ENCODE assay signal across 8 cellular contexts in the genomic region with DNA sequence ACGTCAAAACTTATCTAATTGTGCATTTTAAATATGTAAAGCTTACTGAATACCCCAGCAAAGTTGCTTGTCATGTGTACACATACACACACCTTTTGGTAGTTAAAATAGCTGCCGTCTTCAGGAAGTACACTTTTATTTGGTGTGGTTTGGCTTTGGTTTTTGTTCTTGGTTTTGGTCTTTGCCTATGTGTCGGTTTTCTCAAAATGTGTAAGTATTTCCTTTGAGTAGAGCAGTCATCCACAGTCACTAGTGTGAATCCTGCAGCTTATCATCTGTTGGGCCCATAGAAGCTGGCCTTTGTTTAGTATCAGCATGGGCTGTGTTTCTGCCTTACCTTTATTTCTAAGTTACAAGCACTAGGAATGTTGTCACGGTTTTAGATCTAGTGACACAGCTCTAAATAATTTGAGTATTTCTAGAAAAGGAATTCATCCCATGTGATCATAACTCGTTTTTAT. TPM values are rescaled to one million over a fixed set of nuclear protein-coding genes. Genes with fewer than 3 reads are reported as not detected.
DNase-seq lines count a peak whose midpoint lies in the region; ATAC-seq and TF ChIP-seq lines count a peak whose summit lies in the region.

No MANE protein-coding gene starts in this region.

- no peaks in the 10 kb centered on the region for H3K27me3 Mint-ChIP-seq in CD8-positive, alpha-beta T cell (ENCODE audit: low read depth)

- no peaks in the 10 kb centered on the region for H3K27me3 ChIP-seq in CD8-positive, alpha-beta T cell (ENCODE audit: insufficient read depth, low read length)
- H3K27me3 ChIP-seq in adrenal gland: no peaks in the 10 kb centered on the region

- H3K36me3 ChIP-seq in CD8-positive, alpha-beta T cell (ENCODE audit: insufficient read depth, low read length): no peaks in the 10 kb centered on the region
- peaks cover 0 to 3% of the 10 kb centered on the region in 2 donors for H3K36me3 ChIP-seq in adrenal gland (replicated peaks in 1 of 2)
- no peaks in the 10 kb centered on the region for H3K36me3 ChIP-seq in urinary bladder (ENCODE audit: insufficient read depth)

- 46 to 57% (median 50%) methylated on average over 5 of the region's 5 CpGs for WGBS in adrenal gland, 4 donors
- WGBS in urinary bladder: 13% methylated on average over 5 of the region's 5 CpGs

- no peak for DNase-seq in CD8-positive, alpha-beta T cell
- no peak for DNase-seq in adrenal gland
- DNase-seq in left kidney (ENCODE audit: low read depth, low spot score): peak; percentile 29
- DNase-seq in NCI-H2196 (lab: John Stamatoyannopoulos, UW; ENCODE audit: unreplicated experiment): no peak
- no peak for DNase-seq in hypothalamus (lab: John Stamatoyannopoulos, UW)

- peak overlapping the region; percentile 85 for H3K4me3 Mint-ChIP-seq in CD8-positive, alpha-beta T cell

- intact Hi-C loops in CD8-positive, alpha-beta T cell (cut with DNase I, micrococcal nuclease): loop anchor here in 1 of 2 experiments (2.0 kb wide), 1 partner anchor 117 kb away; no protein-coding TSS in a partner anchor
- intact Hi-C loops in adrenal gland (cut with DNase I): loop anchor here in 1 of 2 donors (10.0 kb wide), 1 partner anchor 427 kb away; no protein-coding TSS in a partner anchor

- no peaks in the 10 kb centered on the region for H3K9me3 ChIP-seq in CD8-positive, alpha-beta T cell (ENCODE audit: low read length)
- no peaks in the 10 kb centered on the region for H3K9me3 ChIP-seq in adrenal gland (replicated peaks in 1 of 3)

- H3K4me3 ChIP-seq in CD8-positive, alpha-beta T cell (ENCODE audit: low read depth, low read length): no peak overlapping the region
- peak overlapping the region in 1 of 4 donors; percentile 63 for H3K4me3 ChIP-seq in adrenal gland
- H3K4me3 ChIP-seq in urinary bladder (ENCODE audit: low read depth, low read length): peak overlapping the region; percentile 36

- no peaks in the 10 kb centered on the region for H3K9me3 Mint-ChIP-seq in CD8-positive, alpha-beta T cell

- TF ChIP-seq POLR2A in adrenal gland (IDR thresholded peaks at IDR 0.05): no peak

- H3K4me1 Mint-ChIP-seq in CD8-positive, alpha-beta T cell (ENCODE audit: low read depth): peaks cover 32% of the 10 kb centered on the region

- peaks cover 6% of the 10 kb centered on the region for H3K36me3 Mint-ChIP-seq in CD8-positive, alpha-beta T cell

- POLR2A ChIA-PET in CD8-positive, alpha-beta T cell (lab: Charles Lee): interaction anchor here (1.0 to 1.3 kb wide), 4 partner anchors 22 to 366 kb away, joined by 3 read pairs; a partner anchor contains a TSS

- no peak for TF ChIP-seq CTCF in CD8-positive, alpha-beta T cell (IDR thresholded peaks at IDR 0.05)
- TF ChIP-seq CTCF in adrenal gland (IDR thresholded peaks at IDR 0.05): no peak

- H3K27ac ChIP-seq in CD8-positive, alpha-beta T cell (ENCODE audit: low read depth, low read length): no peak overlapping the region
- H3K27ac ChIP-seq in adrenal gland: peak overlapping the region in 3 of 5 donors; percentile 36 to 58 (median 58)
- H3K27ac ChIP-seq in urinary bladder (ENCODE audit: low read depth): peak overlapping the region; percentile 23

- H3K27ac Mint-ChIP-seq in CD8-positive, alpha-beta T cell: peak overlapping the region; percentile 45

- CTCF ChIA-PET in CD8-positive, alpha-beta T cell (lab: Charles Lee): interaction anchor here (11.4 kb wide), 1 partner anchor 177 kb away, joined by 377 read pairs; no protein-coding TSS in a partner anchor

- H3K4me1 ChIP-seq in CD8-positive, alpha-beta T cell (ENCODE audit: insufficient read depth, low read length): peaks cover 25% of the 10 kb centered on the region
- H3K4me1 ChIP-seq in adrenal gland (replicated peaks in 1 of 2) (peaks cover 0 to 16% of the 10 kb centered on the region in 2 donors), urinary bladder (ENCODE audit: insufficient read depth) (no peaks in the 10 kb centered on the region)

- ATAC-seq in CD8-positive, alpha-beta T cell: peak; percentile 72
- peak; percentile 57 for ATAC-seq in GM19455 (IDR thresholded peaks at IDR 0.05; ENCODE audit: unreplicated experiment)
- ATAC-seq in HG03520 (IDR thresholded peaks at IDR 0.05; ENCODE audit: unreplicated experiment): peak; percentile 41

RNA-seq across cellular contexts. Expression of a gene that starts 35.3 kb away (rescaled TPM):
- total RNA-seq in CD8-positive, alpha-beta T cell: 10 to 100 TPM; 12.6 to 16.7 TPM
- total RNA-seq in adrenal gland (10 to 100 TPM; 13.3 to 26.2 (median 22.1) TPM), urinary bladder (108 TPM)
- polyA plus RNA-seq in adrenal gland (10 to 100 TPM in 2 of 3 donors, 1 to 10 TPM in 1; 8.7 to 14.1 (median 12.4) TPM), urinary bladder (54.0 TPM)

RNA-seq across cellular contexts. Expression of a gene that starts 43.0 kb away (rescaled TPM):
- total RNA-seq in CD8-positive, alpha-beta T cell: not detected
- not detected for total RNA-seq in adrenal gland
- polyA plus RNA-seq in adrenal gland: not detected
- total RNA-seq in urinary bladder: 0.16 TPM
- 0.05 TPM for polyA plus RNA-seq in urinary bladder

RNA-seq across cellular contexts. Expression of a gene that starts 51.7 kb away (rescaled TPM):
- not detected for total RNA-seq in CD8-positive, alpha-beta T cell
- total RNA-seq in adrenal gland (not detected), urinary bladder (not detected)
- polyA plus RNA-seq in adrenal gland (not detected), urinary bladder (not detected)
